Comparison of ENCODE assay signal across 23 cellular contexts in the genomic region with DNA sequence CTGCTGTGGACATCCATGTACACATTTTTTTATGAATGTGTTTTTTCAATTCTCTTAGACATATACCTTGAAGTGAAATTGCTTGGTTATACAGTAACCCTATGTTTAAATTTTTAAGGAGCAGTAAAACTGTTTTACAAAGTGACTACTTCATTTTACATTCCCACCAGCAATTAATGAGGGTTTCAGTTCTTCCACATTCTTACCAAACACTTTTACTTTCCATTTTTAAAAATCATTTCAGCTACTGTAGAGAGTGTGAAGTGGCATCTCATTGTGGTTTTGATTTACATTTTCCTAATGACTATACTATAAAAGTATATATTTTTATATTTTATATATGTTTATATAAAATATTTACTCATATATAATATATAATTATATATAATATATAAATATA.
DNase-seq lines count a peak whose midpoint lies in the region; ATAC-seq, FAIRE-seq and TF ChIP-seq lines count a peak whose summit lies in the region.
"Had no signal": no experiment of that assay in that cellular context is flagged by ENCODE, and none has a peak within 500 bp of the region (broad histone marks: within the 10 kb centered on the region; RNA-seq: fewer than 3 reads in every experiment).

No MANE protein-coding gene starts in this region.

- H3K9ac ChIP-seq in OCI-LY3 (ENCODE audit: low read length), result no peak overlapping the region
- H3K9ac ChIP-seq: BLaER1 had no signal

- intact Hi-C loops in lower lobe of right lung (cut with DNase I), result no loop called here

- no peaks in the 10 kb centered on the region for H3K36me3 ChIP-seq in OCI-LY3 (replicated peaks; ENCODE audit: low read depth, low read length)
- H3K36me3 ChIP-seq in lower lobe of right lung, result no peaks in the 10 kb centered on the region
- H3K36me3 ChIP-seq: BLaER1 had no signal

- H3K79me2 ChIP-seq in OCI-LY3 (ENCODE audit: low read length), result no peaks in the 10 kb centered on the region

- H4K20me1 ChIP-seq in OCI-LY3 (ENCODE audit: insufficient read depth, low read length), result no peaks in the 10 kb centered on the region
- H4K20me1 ChIP-seq: BLaER1 had no signal

- H3K27me3 ChIP-seq in OCI-LY3 (ENCODE audit: low read depth, low read length) (no peaks in the 10 kb centered on the region), lower lobe of right lung (ENCODE audit: low read depth) (no peaks in the 10 kb centered on the region)
- H3K27me3 ChIP-seq: BLaER1 had no signal

- DNase-seq in frontal cortex (ENCODE audit: low spot score in 2 of 2) (no peak), NCI-H2107 (lab: John Stamatoyannopoulos, UW) (no peak), AG20443 (ENCODE audit: low spot score) (no peak), lower lobe of right lung (no peak)
- DNase-seq: 8988T; Caco-2; CD4-positive, CD25-positive, alpha-beta regulatory T cell; CD8-positive, alpha-beta T cell; DMS153; DND-41; GDM1; H9; HFFc6 had no signal

- peak overlapping the region; percentile 12; the same call in 1 of the 2 replicates for H3K4me2 ChIP-seq in OCI-LY3 (ENCODE audit: low read length)
- H3K4me2 ChIP-seq: A549, BLaER1, GM23338 had no signal

- ATAC-seq in lower lobe of right lung (no peak), GM19035 (IDR thresholded peaks at IDR 0.05; ENCODE audit: unreplicated experiment) (no peak)
- ATAC-seq: A549; CD8-positive, alpha-beta T cell; GM23338 had no signal

- FAIRE-seq in G401.6 (lab: Jason Lieb, UNC) (peak; percentile 88), frontal cortex (lab: Jason Lieb, UNC) (peak; percentile 8)
- FAIRE-seq: A549, GM12891, GM18507, GM19239 had no signal

- H3K4me1 ChIP-seq in OCI-LY3 (ENCODE audit: low read length) (peaks cover 11% of the 10 kb centered on the region), lower lobe of right lung (no peaks in the 10 kb centered on the region)
- H3K4me1 ChIP-seq: A549, BLaER1, Caco-2 had no signal

- H3K9me3 ChIP-seq in OCI-LY3 (ENCODE audit: insufficient read depth, low read length) (no peaks in the 10 kb centered on the region), lower lobe of right lung (no peaks in the 10 kb centered on the region)
- H3K9me3 ChIP-seq: A549, BLaER1, Caco-2 had no signal

- no peak overlapping the region; the same call in 1 of the 2 replicates for H3K4me3 ChIP-seq in OCI-LY3 (ENCODE audit: low read length)
- H3K4me3 ChIP-seq in lower lobe of right lung, result no peak overlapping the region
- H3K4me3 ChIP-seq: A549, BLaER1, GM23338 had no signal

- no peak overlapping the region for H2AFZ ChIP-seq in OCI-LY3 (ENCODE audit: low read depth, low read length)
- H2AFZ ChIP-seq: GM23338 had no signal

- TF ChIP-seq CTCF in OCI-LY3 (IDR thresholded peaks at IDR 0.05; ENCODE audit: low read depth, low read length) (no peak), lower lobe of right lung (IDR thresholded peaks at IDR 0.05) (no peak)

- H3K27ac ChIP-seq in OCI-LY3 (ENCODE audit: low read length), result peak overlapping the region; percentile 39; the same call in 1 of the 2 replicates
- no peak overlapping the region for H3K27ac ChIP-seq in lower lobe of right lung
- H3K27ac ChIP-seq: A549, BLaER1, C4-2B had no signal
